Comparison of ENCODE assay signal across 21 cellular contexts in genomic region chr15:52870015-52870414, GRCh38.
DNase-seq lines count a peak whose midpoint lies in the region; ATAC-seq and TF ChIP-seq lines count a peak whose summit lies in the region.
"Had no signal": no experiment of that assay in that cellular context is flagged by ENCODE, and none has a peak within 500 bp of the region (broad histone marks: within the 10 kb centered on the region; RNA-seq: fewer than 3 reads in every experiment).

No MANE protein-coding gene starts in this region.

- H3K27me3 Mint-ChIP-seq in CD8-positive, alpha-beta memory T cell: peaks cover 0 to 36% of the 10 kb centered on the region in 2 donors
- H3K27me3 Mint-ChIP-seq in activated CD4-positive, alpha-beta T cell treated with anti-CD3 and anti-CD28 coated beads, Interleukin-2, amount 10 ng/mL, durations not matched to agents 7 days and 5 days: no peaks in the 10 kb centered on the region

- no peaks in the 10 kb centered on the region for H3K27me3 ChIP-seq in GM23248 (replicated peaks; ENCODE audit: insufficient read depth)
- H3K27me3 ChIP-seq in RWPE2 (ENCODE audit: insufficient read depth, poor library complexity, severe bottlenecking): peaks cover 11% of the 10 kb centered on the region
- no peaks in the 10 kb centered on the region for H3K27me3 ChIP-seq in CD8-positive, alpha-beta memory T cell (ENCODE audit: insufficient read depth, low read length, poor library complexity, severe bottlenecking)
- H3K27me3 ChIP-seq: BLaER1 treated with 17β-estradiol and CSF1 and Interleukin-3, amounts not matched to agents 10 nM and 100 nM had no signal

- in situ Hi-C loops in GM23248 (cut with MboI): no loop called here

- H3K4me1 Mint-ChIP-seq in CD8-positive, alpha-beta memory T cell: no peaks in the 10 kb centered on the region
- H3K4me1 Mint-ChIP-seq in activated CD4-positive, alpha-beta T cell treated with anti-CD3 and anti-CD28 coated beads, Interleukin-2, amount 10 ng/mL, durations not matched to agents 7 days and 5 days: no peaks in the 10 kb centered on the region
- H3K4me1 Mint-ChIP-seq: B cell had no signal

- H3K27ac Mint-ChIP-seq in CD8-positive, alpha-beta memory T cell: no peak overlapping the region
- no peak overlapping the region for H3K27ac Mint-ChIP-seq in activated CD4-positive, alpha-beta T cell treated with anti-CD3 and anti-CD28 coated beads, Interleukin-2, amount 10 ng/mL, durations not matched to agents 7 days and 5 days
- H3K27ac Mint-ChIP-seq: B cell; CD8-positive, alpha-beta T cell had no signal

- no peak overlapping the region for H3K9ac ChIP-seq in GM23248
- H3K9ac ChIP-seq: BLaER1 treated with 17β-estradiol and CSF1 and Interleukin-3, amounts not matched to agents 10 nM and 100 nM had no signal

- H2AFZ ChIP-seq in GM23248: no peak overlapping the region

- CTCF ChIA-PET in CD8-positive, alpha-beta memory T cell (lab: Charles Lee): no interaction called here
- CTCF ChIA-PET in activated CD4-positive, alpha-beta T cell treated with anti-CD3 and anti-CD28 coated beads, Interleukin-2, amount 10 ng/mL, durations not matched to agents 7 days and 5 days (lab: Charles Lee): no interaction called here

- no peaks in the 10 kb centered on the region for H3K79me2 ChIP-seq in GM23248 (ENCODE audit: insufficient read depth)

- peak; percentile 54; the same call in 2 of the 3 replicates for ATAC-seq in RWPE2 (ENCODE audit: low read depth)
- ATAC-seq: CD8-positive, alpha-beta T cell; K562 had no signal

- peak; percentile 3 for DNase-seq in Ammon's horn (ENCODE audit: low spot score)
- peak; percentile 22 for DNase-seq in GM23248
- no peak for DNase-seq in RWPE2 (ENCODE audit: low spot score)
- peak; percentile 11 for DNase-seq in epithelial cell of esophagus (ENCODE audit: low read depth)
- DNase-seq in CD8-positive, alpha-beta memory T cell: no peak
- no peak for DNase-seq in HuH-7.5 (ENCODE audit: low spot score)
- no peak for DNase-seq in activated CD4-positive, alpha-beta T cell treated with anti-CD3 and anti-CD28 coated beads, Interleukin-2, amount 10 ng/mL, durations not matched to agents 7 days and 5 days
- DNase-seq in stimulated activated CD4-positive, alpha-beta T cell treated with anti-CD3 and anti-CD28 coated beads, Interleukin-4, amount 100 ng/mL, for 4 hours: no peak
- DNase-seq: 8988T; CD8-positive, alpha-beta T cell; COR-L47; DMS 273 treated with DMSO at 0.1 percent for 48 hours; DMS53; DND-41; GDM1; IMR-90 had no signal

- WGBS in GM23248 (ENCODE audit: low coverage in 1 of 2, low lambda C conversion rate in 2 of 2, missing lambda C conversion rate in 2 of 2), 2 experiments: 15 to 20% methylated on average over 3 of the region's 3 CpGs

- H3F3A ChIP-seq in GM23248 (ENCODE audit: insufficient read depth): no peaks in the 10 kb centered on the region

- peaks cover 0 to 13% (median 3%) of the 10 kb centered on the region in 5 donors for H3K9me3 Mint-ChIP-seq in CD8-positive, alpha-beta memory T cell
- peaks cover 2% of the 10 kb centered on the region for H3K9me3 Mint-ChIP-seq in activated CD4-positive, alpha-beta T cell treated with anti-CD3 and anti-CD28 coated beads, Interleukin-2, amount 10 ng/mL, durations not matched to agents 7 days and 5 days

- no peaks in the 10 kb centered on the region for H4K20me1 ChIP-seq in GM23248 (ENCODE audit: insufficient read depth)
- H4K20me1 ChIP-seq: BLaER1 treated with 17β-estradiol and CSF1 and Interleukin-3, amounts not matched to agents 10 nM and 100 nM had no signal

- H3K36me3 ChIP-seq in GM23248 (ENCODE audit: low read depth) (no peaks in the 10 kb centered on the region), RWPE2 (ENCODE audit: low read depth) (no peaks in the 10 kb centered on the region)
- H3K36me3 ChIP-seq in CD8-positive, alpha-beta memory T cell (ENCODE audit: insufficient read depth, low read length): no peaks in the 10 kb centered on the region
- H3K36me3 ChIP-seq: BLaER1 treated with 17β-estradiol and CSF1 and Interleukin-3, amounts not matched to agents 10 nM and 100 nM; HAP-1 had no signal

- POLR2A ChIA-PET in CD8-positive, alpha-beta memory T cell (lab: Charles Lee): no interaction called here
- POLR2A ChIA-PET in activated CD4-positive, alpha-beta T cell treated with anti-CD3 and anti-CD28 coated beads, Interleukin-2, amount 10 ng/mL, durations not matched to agents 7 days and 5 days (lab: Charles Lee): no interaction called here

- TF ChIP-seq CTCF in RWPE2 (IDR thresholded peaks at IDR 0.05; ENCODE audit: poor library complexity, severe bottlenecking) (no peak), epithelial cell of esophagus (IDR thresholded peaks at IDR 0.05; ENCODE audit: insufficient read depth, low read depth, low read length, missing control alignments) (no peak)

- no peak overlapping the region for H3K4me3 Mint-ChIP-seq in CD8-positive, alpha-beta memory T cell
- H3K4me3 Mint-ChIP-seq in activated CD4-positive, alpha-beta T cell treated with anti-CD3 and anti-CD28 coated beads, Interleukin-2, amount 10 ng/mL, durations not matched to agents 7 days and 5 days: no peak overlapping the region
- H3K4me3 Mint-ChIP-seq: B cell; CD8-positive, alpha-beta T cell had no signal

- no peaks in the 10 kb centered on the region for H3K4me1 ChIP-seq in GM23248 (ENCODE audit: insufficient read depth)
- no peaks in the 10 kb centered on the region for H3K4me1 ChIP-seq in RWPE2 (ENCODE audit: insufficient read depth, poor library complexity, severe bottlenecking)
- no peaks in the 10 kb centered on the region for H3K4me1 ChIP-seq in CD8-positive, alpha-beta memory T cell (ENCODE audit: insufficient read depth, low read length)
- H3K4me1 ChIP-seq: BLaER1 treated with 17β-estradiol and CSF1 and Interleukin-3, amounts not matched to agents 10 nM and 100 nM had no signal

- H3K36me3 Mint-ChIP-seq in CD8-positive, alpha-beta memory T cell: peaks cover 0 to 1% (median 0%) of the 10 kb centered on the region in 3 donors
- H3K36me3 Mint-ChIP-seq in activated CD4-positive, alpha-beta T cell treated with anti-CD3 and anti-CD28 coated beads, Interleukin-2, amount 10 ng/mL, durations not matched to agents 7 days and 5 days (ENCODE audit: low read depth): no peaks in the 10 kb centered on the region
- H3K36me3 Mint-ChIP-seq: CD8-positive, alpha-beta T cell had no signal

- no peak overlapping the region for H3K4me3 ChIP-seq in GM23248
- no peak overlapping the region for H3K4me3 ChIP-seq in RWPE2 (ENCODE audit: severe bottlenecking)
- no peak overlapping the region for H3K4me3 ChIP-seq in epithelial cell of esophagus (ENCODE audit: low read length)
- no peak overlapping the region for H3K4me3 ChIP-seq in CD8-positive, alpha-beta memory T cell (ENCODE audit: low read length)
- H3K4me3 ChIP-seq: BLaER1 treated with 17β-estradiol and CSF1 and Interleukin-3, amounts not matched to agents 10 nM and 100 nM; HAP-1; K562 had no signal

- H3K27ac ChIP-seq in GM23248 (no peak overlapping the region), RWPE2 (ENCODE audit: poor library complexity, severe bottlenecking) (no peak overlapping the region)
- no peak overlapping the region for H3K27ac ChIP-seq in CD8-positive, alpha-beta memory T cell (ENCODE audit: low read depth, low read length)
- H3K27ac ChIP-seq: BLaER1 treated with 17β-estradiol and CSF1 and Interleukin-3, amounts not matched to agents 10 nM and 100 nM; HL-60 had no signal

- H3K4me2 ChIP-seq in GM23248 (ENCODE audit: unreplicated experiment): no peak overlapping the region
- H3K4me2 ChIP-seq: BLaER1 treated with 17β-estradiol and CSF1 and Interleukin-3, amounts not matched to agents 10 nM and 100 nM had no signal

- no peaks in the 10 kb centered on the region for H3K9me2 ChIP-seq in GM23248 (ENCODE audit: insufficient read depth)

- H3K9me3 ChIP-seq in GM23248 (ENCODE audit: low read depth) (no peaks in the 10 kb centered on the region), RWPE2 (ENCODE audit: severe bottlenecking) (no peaks in the 10 kb centered on the region)
- H3K9me3 ChIP-seq in CD8-positive, alpha-beta memory T cell (ENCODE audit: low read length): no peaks in the 10 kb centered on the region

Comparison
In these comparisons a context has a peak if more than half of its experiments do, and no peak if none do; other contexts are left out.
1. DNase-seq: peak in Ammon's horn (single experiment), GM23248 (single experiment) and epithelial cell of esophagus (single experiment); none in RWPE2 (single experiment), CD8-positive, alpha-beta memory T cell (0 of 5), HuH-7.5 (single experiment), activated CD4-positive, alpha-beta T cell treated with anti-CD3 and anti-CD28 coated beads, Interleukin-2, amount 10 ng/mL, durations not matched to agents 7 days and 5 days (single experiment) and stimulated activated CD4-positive, alpha-beta T cell treated with anti-CD3 and anti-CD28 coated beads, Interleukin-4, amount 100 ng/mL, for 4 hours (0 of 2).